In genomic region chr13:44013666-44014291, GRCh38 we compare ENCODE assay signal across 11 cellular contexts.
DNase-seq lines count a peak whose midpoint lies in the region; ATAC-seq, FAIRE-seq and TF ChIP-seq lines count a peak whose summit lies in the region.
"Had no signal": no experiment of that assay in that cellular context is flagged by ENCODE, and none has a peak within 500 bp of the region (broad histone marks: within the 10 kb centered on the region; RNA-seq: fewer than 3 reads in every experiment).

No MANE protein-coding gene starts in this region.

- H3K9ac ChIP-seq in liver (ENCODE audit: low read depth in 1 of 2, low read length in 2 of 2) (no peak overlapping the region), HepG2 (ENCODE audit: insufficient read depth, low read depth, low read length) (no peak overlapping the region)

- DNase-seq in HepG2 (ENCODE audit: low spot score): no peak
- DNase-seq in left lung: no peak
- no peak for DNase-seq in vagina (ENCODE audit: extremely low spot score in 2 of 2)
- no peak for DNase-seq in stimulated activated naive B cell treated with anti-CD40 and anti-IgM and Interleukin-4, amounts not matched to agents 10 μg/mL and 1 μg/mL and 100 μg/mL, for 72 hours
- DNase-seq in HT-29 (ENCODE audit: low spot score): no peak
- DNase-seq in NCI-H2196 (lab: John Stamatoyannopoulos, UW; ENCODE audit: unreplicated experiment): no peak
- DNase-seq: KBM-7 had no signal

- H3K79me2 ChIP-seq in HepG2 (ENCODE audit: insufficient read depth, low read length): no peaks in the 10 kb centered on the region

- CTCF ChIA-PET in HepG2 (lab: Yijun Ruan, JAX; ENCODE audit: low intra/inter-chr PET ratio, low total read pairs): no interaction called here

- TF ChIP-seq EP300 in HepG2 (IDR thresholded peaks at IDR 0.05; ENCODE audit: low read depth in 2 of 2, low read length in 2 of 2) (no peak), HepG2 (CRISPR knock-in tag; IDR thresholded peaks at IDR 0.05; ENCODE audit: borderline replicate concordance) (no peak)

- intact Hi-C loops in HepG2 (cut with micrococcal nuclease; ENCODE audit: unreplicated experiment) (no loop called here), left lung (cut with DNase I) (no loop called here), vagina (cut with DNase I) (no loop called here)

- no peak overlapping the region for H3K27ac ChIP-seq in liver (ENCODE audit: low read depth in 1 of 2, low read length in 2 of 2)
- no peak overlapping the region for H3K27ac ChIP-seq in HepG2 (ENCODE audit: extremely low read length, insufficient read depth, low read length)
- peak overlapping the region in 1 of 2 donors; percentile 57 for H3K27ac ChIP-seq in left lung
- peak overlapping the region; percentile 63 for H3K27ac ChIP-seq in vagina
- H3K27ac ChIP-seq: C4-2B had no signal

- H3K27me3 Mint-ChIP-seq in stimulated activated naive B cell treated with anti-CD40 and anti-IgM and Interleukin-4, amounts not matched to agents 10 μg/mL and 1 μg/mL and 100 μg/mL, for 72 hours: peaks cover 0 to 5% of the 10 kb centered on the region in 2 donors

- ATAC-seq in HepG2 (no peak), left lung (peak; percentile 50)
- no peak for ATAC-seq in stimulated activated naive B cell treated with anti-CD40 and anti-IgM and Interleukin-4, amounts not matched to agents 10 μg/mL and 1 μg/mL and 100 μg/mL, for 72 hours (replicated peaks)

- in situ Hi-C loops in HepG2 (cut with HindIII; ENCODE audit: extremely low pct_ligation_motif_present, low pct_unique_long_range_greater_than_20kb): no loop called here

- H3K9me3 ChIP-seq in liver (ENCODE audit: control insufficient read depth in 4 of 4, low read length in 3 of 4) (no peaks in the 10 kb centered on the region), HepG2 (ENCODE audit: low read length) (no peaks in the 10 kb centered on the region), left lung (no peaks in the 10 kb centered on the region), vagina (no peaks in the 10 kb centered on the region)

- H3K27me3 ChIP-seq in liver (ENCODE audit: control insufficient read depth in 4 of 4, insufficient read depth in 4 of 4, low read length in 3 of 4): no peaks in the 10 kb centered on the region
- H3K27me3 ChIP-seq in HepG2 (ENCODE audit: control insufficient read depth in 1 of 2, insufficient read depth in 2 of 2, low read length in 2 of 2): no peaks in the 10 kb centered on the region; a peak in 1 of 5 replicates
- no peaks in the 10 kb centered on the region for H3K27me3 ChIP-seq in left lung
- H3K27me3 ChIP-seq in vagina: no peaks in the 10 kb centered on the region

- POLR2A ChIA-PET in HepG2 (lab: Yijun Ruan, JAX): no interaction called here

- H3K36me3 ChIP-seq in liver (ENCODE audit: control insufficient read depth in 4 of 4, insufficient read depth in 3 of 4, low read depth in 1 of 4, low read length in 3 of 4): no peaks in the 10 kb centered on the region
- H3K36me3 ChIP-seq in HepG2 (replicated peaks in 1 of 2; ENCODE audit: control insufficient read depth in 1 of 2, insufficient read depth in 2 of 2, low read length in 2 of 2): no peaks in the 10 kb centered on the region
- H3K36me3 ChIP-seq in left lung: no peaks in the 10 kb centered on the region
- no peaks in the 10 kb centered on the region for H3K36me3 ChIP-seq in vagina

- FAIRE-seq in HepG2 (lab: Jason Lieb, UNC): no peak
- FAIRE-seq in endometrium (lab: Jason Lieb, UNC): peak; percentile 86

- H3K4me3 ChIP-seq in liver (ENCODE audit: low read depth in 1 of 3, low read length in 3 of 3): no peak overlapping the region
- no peak overlapping the region for H3K4me3 ChIP-seq in HepG2 (replicated peaks in 1 of 3; ENCODE audit: insufficient read depth in 1 of 3, low read depth in 2 of 3, low read length in 3 of 3)
- H3K4me3 ChIP-seq in left lung: no peak overlapping the region
- H3K4me3 ChIP-seq in vagina: no peak overlapping the region

- TF ChIP-seq RAD21 in liver (IDR thresholded peaks at IDR 0.05): no peak
- no peak for TF ChIP-seq RAD21 in HepG2 (CRISPR knock-in tag; IDR thresholded peaks at IDR 0.05)

- TF ChIP-seq POLR2A in HepG2 (IDR thresholded peaks at IDR 0.05; ENCODE audit: insufficient read depth in 1 of 2, low read depth in 2 of 2, low read length in 2 of 2) (no peak), vagina (IDR thresholded peaks at IDR 0.05) (no peak)

- peaks cover 10 to 15% of the 10 kb centered on the region in 2 donors for H3K4me1 Mint-ChIP-seq in stimulated activated naive B cell treated with anti-CD40 and anti-IgM and Interleukin-4, amounts not matched to agents 10 μg/mL and 1 μg/mL and 100 μg/mL, for 72 hours

- no peaks in the 10 kb centered on the region for H3K4me1 ChIP-seq in liver (ENCODE audit: control insufficient read depth in 4 of 4, insufficient read depth in 4 of 4, low read length in 3 of 4)
- no peaks in the 10 kb centered on the region for H3K4me1 ChIP-seq in HepG2 (ENCODE audit: insufficient read depth, low read length)
- no peaks in the 10 kb centered on the region for H3K4me1 ChIP-seq in left lung
- H3K4me1 ChIP-seq in vagina: peaks cover 7% of the 10 kb centered on the region

- no peak overlapping the region for H2AFZ ChIP-seq in HepG2 (ENCODE audit: low read length)

- H3K27ac Mint-ChIP-seq in stimulated activated naive B cell treated with anti-CD40 and anti-IgM and Interleukin-4, amounts not matched to agents 10 μg/mL and 1 μg/mL and 100 μg/mL, for 72 hours: no peak overlapping the region
- H3K27ac Mint-ChIP-seq: dendritic cell treated with granulocyte-macrophage colony-stimulating factor and Interleukin-4, amounts not matched to agents 40 ng/mL and 50 ng/mL, for 4 days had no signal

- H3K4me3 Mint-ChIP-seq in stimulated activated naive B cell treated with anti-CD40 and anti-IgM and Interleukin-4, amounts not matched to agents 10 μg/mL and 1 μg/mL and 100 μg/mL, for 72 hours: no peak overlapping the region
- H3K4me3 Mint-ChIP-seq: dendritic cell treated with granulocyte-macrophage colony-stimulating factor and Interleukin-4, amounts not matched to agents 40 ng/mL and 50 ng/mL, for 4 days had no signal

- TF ChIP-seq CTCF in liver (IDR thresholded peaks at IDR 0.05; ENCODE audit: low read depth, low read length, missing input control) (no peak), HepG2 (CRISPR knock-in tag; IDR thresholded peaks at IDR 0.05) (no peak), left lung (IDR thresholded peaks at IDR 0.05) (no peak), vagina (IDR thresholded peaks at IDR 0.05) (no peak)

- H3K4me2 ChIP-seq in HepG2 (ENCODE audit: low read depth, low read length): no peak overlapping the region

- H3K9me3 Mint-ChIP-seq in stimulated activated naive B cell treated with anti-CD40 and anti-IgM and Interleukin-4, amounts not matched to agents 10 μg/mL and 1 μg/mL and 100 μg/mL, for 72 hours: no peaks in the 10 kb centered on the region
- H3K9me3 Mint-ChIP-seq: dendritic cell treated with granulocyte-macrophage colony-stimulating factor and Interleukin-4, amounts not matched to agents 40 ng/mL and 50 ng/mL, for 4 days had no signal

- H4K20me1 ChIP-seq in HepG2 (ENCODE audit: insufficient read depth, low read length): no peaks in the 10 kb centered on the region

- H3K36me3 Mint-ChIP-seq in stimulated activated naive B cell treated with anti-CD40 and anti-IgM and Interleukin-4, amounts not matched to agents 10 μg/mL and 1 μg/mL and 100 μg/mL, for 72 hours: no peaks in the 10 kb centered on the region

- 68% methylated on average over 6 of the region's 6 CpGs for WGBS in liver
- WGBS in HepG2 (ENCODE audit: low lambda C conversion rate): 7% methylated on average over 5 of the region's 6 CpGs

- BruUV-seq in HepG2 (replicated peaks; lab: Mats Ljungman, UMichigan): no TSS peak

TF ChIP-seq in liver, 16 proteins besides CTCF, POLR2A, EP300 and RAD21:
- TF ChIP-seq MAX (IDR thresholded peaks at IDR 0.05): no peak
- TF ChIP-seq SP1 (IDR thresholded peaks at IDR 0.05): no peak
- peak; percentile 21 to 37 for TF ChIP-seq JUND (IDR thresholded peaks at IDR 0.05)
- TF ChIP-seq NR2F2 (IDR thresholded peaks at IDR 0.05): no peak

TF ChIP-seq in HepG2, 621 proteins besides CTCF, POLR2A, EP300 and RAD21 (continues in another document):
- TF ChIP-seq TOE1 (CRISPR knock-in tag; IDR thresholded peaks at IDR 0.05) (no peak), ZNF672 (CRISPR knock-in tag; IDR thresholded peaks at IDR 0.05) (no peak), ATF3 (CRISPR knock-in tag; IDR thresholded peaks at IDR 0.05) (no peak), SMAD1 (CRISPR knock-in tag; IDR thresholded peaks at IDR 0.05; ENCODE audit: borderline replicate concordance, low read depth) (no peak), ZNF367 (CRISPR knock-in tag; IDR thresholded peaks at IDR 0.05; ENCODE audit: borderline replicate concordance) (no peak)
